In genomic region chr9:127706836-127707241, GRCh38 we compare ENCODE assay signal across 15 cellular contexts. TPM values are rescaled to one million over a fixed set of nuclear protein-coding genes. Genes with fewer than 3 reads are reported as not detected.
DNase-seq lines count a peak whose midpoint lies in the region; ATAC-seq, FAIRE-seq and TF ChIP-seq lines count a peak whose summit lies in the region.
"Had no signal": no experiment of that assay in that cellular context is flagged by ENCODE, and none has a peak within 500 bp of the region (broad histone marks: within the 10 kb centered on the region; RNA-seq: fewer than 3 reads in every experiment).

Gene CFAP157 (plus strand): TSS chr9:127706988. CDS start chr9:127707032, 44 bp downstream.

- peak; percentile 60 to 73; a peak in 4 of 6 replicates for ATAC-seq in A549
- ATAC-seq in activated CD8-positive, alpha-beta T cell treated with anti-CD3 and anti-CD28 coated beads, Interleukin-2, amount 10 ng/mL, durations not matched to agents 7 days and 5 days: no peak
- no peak for ATAC-seq in naive thymus-derived CD4-positive, alpha-beta T cell
- ATAC-seq: gastrocnemius medialis had no signal

- TF ChIP-seq CTCF in A549 (IDR thresholded peaks at IDR 0.05) (no peak), OCI-LY7 (conservative IDR thresholded peaks at IDR 0.05; ENCODE audit: low read length) (no peak), osteocyte (IDR thresholded peaks at IDR 0.05) (no peak), prostate gland (IDR thresholded peaks at IDR 0.05) (no peak)

- FAIRE-seq in A549 (lab: Jason Lieb, UNC): no peak
- FAIRE-seq: GM18507 had no signal

- H2AFZ ChIP-seq in OCI-LY7 (ENCODE audit: low read length): no peak within 1 kb of the TSS

- no peaks in the 10 kb centered on the region for H3K9me3 Mint-ChIP-seq in activated CD8-positive, alpha-beta T cell treated with anti-CD3 and anti-CD28 coated beads, Interleukin-2, amount 10 ng/mL, durations not matched to agents 7 days and 5 days (ENCODE audit: insufficient read depth)
- H3K9me3 Mint-ChIP-seq in osteocyte (ENCODE audit: unreplicated experiment): no peaks in the 10 kb centered on the region
- H3K9me3 Mint-ChIP-seq in naive thymus-derived CD4-positive, alpha-beta T cell: peaks cover 0 to 2% (median 0%) of the 10 kb centered on the region in 11 donors

- no TSS peak for BruUV-seq in OCI-LY7 (replicated peaks; lab: Mats Ljungman, UMichigan)

- no peaks in the 10 kb centered on the region for H3K27me3 ChIP-seq in naive thymus-derived CD4-positive, alpha-beta T cell (ENCODE audit: control insufficient read depth in 2 of 2, insufficient read depth in 2 of 2, low read length in 2 of 2)
- H3K27me3 ChIP-seq in prostate gland (replicated peaks; ENCODE audit: insufficient read depth): no peaks in the 10 kb centered on the region
- H3K27me3 ChIP-seq: gastrocnemius medialis had no signal

- 80% methylated on average over 11 of the region's 11 CpGs for WGBS in A549 (ENCODE audit: missing lambda C conversion rate)
- 67% methylated on average over 9 of the region's 11 CpGs for WGBS in prostate gland

- no peak for TF ChIP-seq POLR2A in A549 (IDR thresholded peaks at IDR 0.05; ENCODE audit: low read length)
- no peak for TF ChIP-seq POLR2A in prostate gland (IDR thresholded peaks at IDR 0.05)

- no peaks in the 10 kb centered on the region for H3K4me1 ChIP-seq in A549
- peaks cover 18% of the 10 kb centered on the region for H3K4me1 ChIP-seq in OCI-LY7 (ENCODE audit: insufficient read depth, low read length, poor library complexity, severe bottlenecking)
- H3K4me1 ChIP-seq in naive thymus-derived CD4-positive, alpha-beta T cell (ENCODE audit: control insufficient read depth in 2 of 2, insufficient read depth in 2 of 2, low read length in 2 of 2): peaks cover 0 to 15% of the 10 kb centered on the region in 2 donors
- no peaks in the 10 kb centered on the region for H3K4me1 ChIP-seq in prostate gland (replicated peaks)
- H3K4me1 ChIP-seq: gastrocnemius medialis had no signal

- H3K36me3 Mint-ChIP-seq in activated CD8-positive, alpha-beta T cell treated with anti-CD3 and anti-CD28 coated beads, Interleukin-2, amount 10 ng/mL, durations not matched to agents 7 days and 5 days (ENCODE audit: low read depth): peaks cover 3% of the 10 kb centered on the region
- H3K36me3 Mint-ChIP-seq in osteocyte (ENCODE audit: unreplicated experiment): no peaks in the 10 kb centered on the region
- peaks cover 0 to 7% (median 0%) of the 10 kb centered on the region in 5 donors for H3K36me3 Mint-ChIP-seq in naive thymus-derived CD4-positive, alpha-beta T cell

- DNase-seq in A549 (ENCODE audit: low read depth in 1 of 2, low spot score in 1 of 2) (peak; percentile 44 to 55), COR-L47 (lab: John Stamatoyannopoulos, UW) (peak; percentile 30), OCI-LY7 (ENCODE audit: low spot score) (peak; percentile 15), iPS-NIHi11 (ENCODE audit: low spot score) (peak; percentile 83), osteocyte (ENCODE audit: extremely low spot score, unreplicated experiment) (no peak), prostate gland (ENCODE audit: low spot score) (no peak)
- DNase-seq in activated CD8-positive, alpha-beta T cell treated with anti-CD3 and anti-CD28 coated beads, Interleukin-2, amount 10 ng/mL, durations not matched to agents 7 days and 5 days: no peak
- DNase-seq in naive thymus-derived CD4-positive, alpha-beta T cell: no peak
- DNase-seq: activated CD8-positive, alpha-beta memory T cell treated with anti-CD3 and anti-CD28 coated beads, Interleukin-2, amount 50 U/mL, for 48 hours; DND-41; gastrocnemius medialis; stimulated activated naive CD4-positive, alpha-beta T cell treated with Interleukin-2 at 50 U/mL for 16 hours had no signal

- no peaks in the 10 kb centered on the region for H4K20me1 ChIP-seq in OCI-LY7 (ENCODE audit: insufficient read depth, low read length)

- no peak within 1 kb of the TSS for H3K27ac Mint-ChIP-seq in activated CD8-positive, alpha-beta T cell treated with anti-CD3 and anti-CD28 coated beads, Interleukin-2, amount 10 ng/mL, durations not matched to agents 7 days and 5 days
- H3K27ac Mint-ChIP-seq in osteocyte (ENCODE audit: unreplicated experiment): no peak within 1 kb of the TSS
- peak within 1 kb of the TSS in 4 of 9 donors; percentile 45 to 67 (median 52) for H3K27ac Mint-ChIP-seq in naive thymus-derived CD4-positive, alpha-beta T cell

- H3K27ac ChIP-seq in A549 (no peak within 1 kb of the TSS), OCI-LY7 (ENCODE audit: low read depth, low read length, poor library complexity, severe bottlenecking) (no peak within 1 kb of the TSS), prostate gland (no peak within 1 kb of the TSS)
- H3K27ac ChIP-seq in naive thymus-derived CD4-positive, alpha-beta T cell (ENCODE audit: low read depth, low read length): no peak within 1 kb of the TSS
- H3K27ac ChIP-seq: gastrocnemius medialis, SK-N-MC had no signal

- CTCF ChIA-PET in A549 (lab: Yijun Ruan, JAX): interaction anchor here (0.6 to 4.2 kb wide), 6 partner anchors 9 to 246 kb away, joined by 3 to 25 read pairs (median 4); partner anchors contain the start of genes PTRH1, TOR2A and TTC16
- CTCF ChIA-PET in OCI-LY7 (lab: Charles Lee; ENCODE audit: unreplicated experiment): interaction anchor here (0.6 kb wide), 1 partner anchor 77 kb away, joined by 9 read pairs; no protein-coding TSS in a partner anchor
- CTCF ChIA-PET in activated CD8-positive, alpha-beta T cell treated with anti-CD3 and anti-CD28 coated beads, Interleukin-2, amount 10 ng/mL, durations not matched to agents 7 days and 5 days (lab: Charles Lee): no interaction called here
- CTCF ChIA-PET in naive thymus-derived CD4-positive, alpha-beta T cell (lab: Charles Lee): no interaction called here

- H3K9me3 ChIP-seq in A549 (no peaks in the 10 kb centered on the region), OCI-LY7 (ENCODE audit: low read length) (no peaks in the 10 kb centered on the region), prostate gland (no peaks in the 10 kb centered on the region)
- H3K9me3 ChIP-seq in naive thymus-derived CD4-positive, alpha-beta T cell (ENCODE audit: control insufficient read depth in 2 of 3, low read length in 3 of 3): peaks cover 0 to 4% (median 0%) of the 10 kb centered on the region in 3 experiments
- H3K9me3 ChIP-seq: gastrocnemius medialis had no signal

- intact Hi-C loops in OCI-LY7 (cut with micrococcal nuclease; ENCODE audit: unreplicated experiment): no loop called here
- intact Hi-C loops in naive thymus-derived CD4-positive, alpha-beta T cell (cut with micrococcal nuclease): no loop called here
- intact Hi-C loops in prostate gland (cut with DNase I): no loop called here

- H3K36me3 ChIP-seq in OCI-LY7 (ENCODE audit: insufficient read depth, low read length) (no peaks in the 10 kb centered on the region), prostate gland (no peaks in the 10 kb centered on the region)
- H3K36me3 ChIP-seq in naive thymus-derived CD4-positive, alpha-beta T cell (ENCODE audit: control insufficient read depth in 2 of 3, insufficient read depth in 3 of 3, low read length in 3 of 3): no peaks in the 10 kb centered on the region
- H3K36me3 ChIP-seq: gastrocnemius medialis had no signal

- H3K27me3 Mint-ChIP-seq in activated CD8-positive, alpha-beta T cell treated with anti-CD3 and anti-CD28 coated beads, Interleukin-2, amount 10 ng/mL, durations not matched to agents 7 days and 5 days (ENCODE audit: low read depth): no peaks in the 10 kb centered on the region
- H3K27me3 Mint-ChIP-seq in osteocyte (ENCODE audit: unreplicated experiment): no peaks in the 10 kb centered on the region
- H3K27me3 Mint-ChIP-seq in naive thymus-derived CD4-positive, alpha-beta T cell: no peaks in the 10 kb centered on the region

- H3K4me2 ChIP-seq in A549 (no peak within 1 kb of the TSS), OCI-LY7 (ENCODE audit: low read length) (no peak within 1 kb of the TSS)

- no peak for TF ChIP-seq EP300 in A549 (IDR thresholded peaks at IDR 0.05)

- H3K4me3 ChIP-seq in A549 (no peak within 1 kb of the TSS), OCI-LY7 (ENCODE audit: low read depth, low read length, poor library complexity, severe bottlenecking) (no peak within 1 kb of the TSS), prostate gland (no peak within 1 kb of the TSS)
- H3K4me3 ChIP-seq in naive thymus-derived CD4-positive, alpha-beta T cell (ENCODE audit: low read length): no peak within 1 kb of the TSS
- H3K4me3 ChIP-seq: gastrocnemius medialis, SK-N-MC had no signal

- H3K9me2 ChIP-seq in OCI-LY7 (ENCODE audit: insufficient read depth, low read length): no peaks in the 10 kb centered on the region

- POLR2A ChIA-PET in A549 (lab: Yijun Ruan, JAX) (no interaction called here), OCI-LY7 (lab: Charles Lee) (no interaction called here)
- POLR2A ChIA-PET in activated CD8-positive, alpha-beta T cell treated with anti-CD3 and anti-CD28 coated beads, Interleukin-2, amount 10 ng/mL, durations not matched to agents 7 days and 5 days (lab: Charles Lee): interaction anchor here (2.3 kb wide), 1 partner anchor 28 kb away, joined by 8 read pairs; no protein-coding TSS in a partner anchor
- POLR2A ChIA-PET in naive thymus-derived CD4-positive, alpha-beta T cell (lab: Charles Lee): interaction anchor here (1.8 kb wide), 1 partner anchor 10 kb away, joined by 5 read pairs; no protein-coding TSS in a partner anchor

- H3K4me3 Mint-ChIP-seq in activated CD8-positive, alpha-beta T cell treated with anti-CD3 and anti-CD28 coated beads, Interleukin-2, amount 10 ng/mL, durations not matched to agents 7 days and 5 days: no peak within 1 kb of the TSS
- no peak within 1 kb of the TSS for H3K4me3 Mint-ChIP-seq in osteocyte (ENCODE audit: unreplicated experiment)
- H3K4me3 Mint-ChIP-seq in naive thymus-derived CD4-positive, alpha-beta T cell: no peak within 1 kb of the TSS

- H3K79me2 ChIP-seq in OCI-LY7 (ENCODE audit: insufficient read depth, low read depth, low read length): no peaks in the 10 kb centered on the region

- peaks cover 29% of the 10 kb centered on the region for H3K4me1 Mint-ChIP-seq in activated CD8-positive, alpha-beta T cell treated with anti-CD3 and anti-CD28 coated beads, Interleukin-2, amount 10 ng/mL, durations not matched to agents 7 days and 5 days (ENCODE audit: low read depth)
- peaks cover 2% of the 10 kb centered on the region for H3K4me1 Mint-ChIP-seq in osteocyte (ENCODE audit: unreplicated experiment)
- peaks cover 15 to 29% (median 19%) of the 10 kb centered on the region in 7 donors for H3K4me1 Mint-ChIP-seq in naive thymus-derived CD4-positive, alpha-beta T cell

- no peak for TF ChIP-seq RAD21 in A549 (conservative IDR thresholded peaks at IDR 0.05 in 1 of 2, IDR thresholded peaks at IDR 0.05 in 1 of 2)

RNA-seq across cellular contexts. Expression of gene CFAP157, which starts in this region (rescaled TPM):
- 0.04 TPM in 1 of 2 replicates, not detected in the other for polyA plus RNA-seq in A549 (2011; rRNA removed)
- polyA plus RNA-seq in A549 (2012; cell fraction: cytosol; rRNA removed): 0.01 TPM in 1 of 2 replicates, not detected in the other
- polyA plus RNA-seq in A549 (2012; cell fraction: nucleus; rRNA removed): 0.11 and 0.22 TPM in 2 replicates
- polyA plus RNA-seq in A549 (2017; fragmentation: RNase III; extraction: RNeasy Plus Mini Kit Qiagen cat#74134 plus additional on column Dnase treatment): 0.04 TPM in 1 of 3 replicates, not detected in the others
- polyA minus RNA-seq in A549 (2011; rRNA and poly(A)+ RNA removed): not detected in 2 replicates
- 0.22 TPM in 1 of 2 replicates, not detected in the other for total RNA-seq in OCI-LY7 (2014; rRNA removed; shearing (Covaris generic))
- total RNA-seq in OCI-LY7 (2022): 0.13 TPM in 1 of 2 replicates, not detected in the other
- total RNA-seq in activated CD8-positive, alpha-beta T cell treated with anti-CD3 and anti-CD28 coated beads, Interleukin-2, amount 10 ng/mL, durations not matched to agents 7 days and 5 days: under 1 TPM in 1 of 2 experiments, not detected in 1; 0.16 TPM
- total RNA-seq in osteocyte: 0.24 TPM in 1 of 2 replicates, not detected in the other
- under 1 TPM in 3 of 5 experiments, not detected in 2; 0.22 to 0.38 (median 0.27) TPM for total RNA-seq in naive thymus-derived CD4-positive, alpha-beta T cell
- under 1 TPM; 0.11 to 0.20 TPM for polyA plus RNA-seq in naive thymus-derived CD4-positive, alpha-beta T cell
- 1 to 10 TPM in 1 of 2 donors, not detected in 1; 2.8 TPM for total RNA-seq in prostate gland
- total RNA-seq: gastrocnemius medialis, mononuclear cell had no signal

Comparison
In these comparisons a context has a peak if more than half of its experiments do, and no peak if none do; other contexts are left out.
1. Peak in DNase-seq and ATAC-seq in A549; RNA of the gene not detected or under 1 TPM.
2. Peak in DNase-seq in OCI-LY7; RNA of the gene not detected or under 1 TPM.
3. DNase-seq: peak in COR-L47 (single experiment) and iPS-NIHi11 (single experiment); none in activated CD8-positive, alpha-beta T cell treated with anti-CD3 and anti-CD28 coated beads, Interleukin-2, amount 10 ng/mL, durations not matched to agents 7 days and 5 days (single experiment), osteocyte (single experiment), naive thymus-derived CD4-positive, alpha-beta T cell (0 of 9) and prostate gland (single experiment).
4. CTCF ChIA-PET loops: an anchor here in A549 (0.6 to 4.2 kb wide) and OCI-LY7 (0.6 kb wide); none called in activated CD8-positive, alpha-beta T cell treated with anti-CD3 and anti-CD28 coated beads, Interleukin-2, amount 10 ng/mL, durations not matched to agents 7 days and 5 days and naive thymus-derived CD4-positive, alpha-beta T cell.
5. POLR2A ChIA-PET loops: an anchor here in activated CD8-positive, alpha-beta T cell treated with anti-CD3 and anti-CD28 coated beads, Interleukin-2, amount 10 ng/mL, durations not matched to agents 7 days and 5 days (2.3 kb wide) and naive thymus-derived CD4-positive, alpha-beta T cell (1.8 kb wide); none called in A549 and OCI-LY7.